Comparison of ENCODE assay signal across 8 cellular contexts in genomic region chr6:18262812-18263560, GRCh38. TPM values are rescaled to one million over a fixed set of nuclear protein-coding genes. Genes with fewer than 3 reads are reported as not detected.
DNase-seq lines count a peak whose midpoint lies in the region; ATAC-seq, FAIRE-seq and TF ChIP-seq lines count a peak whose summit lies in the region.

No MANE protein-coding gene starts in this region.

- H3K36me3 ChIP-seq in testis (ENCODE audit: low read depth, missing control alignments): no peaks in the 10 kb centered on the region

- no peak for TF ChIP-seq POLR2A in testis (IDR thresholded peaks at IDR 0.05)

- FAIRE-seq in RCC 7860 (lab: Jason Lieb, UNC): no peak

- DNase-seq in CD1c-positive myeloid dendritic cell (ENCODE audit: extremely low spot score) (peak; percentile 27), RCC 7860 (ENCODE audit: low spot score) (peak; percentile 30), mesothelial cell of epicardium (ENCODE audit: low spot score in 2 of 2, unreplicated experiment in 2 of 2) (no peak), testis (no peak), SIG-M5 (lab: John Stamatoyannopoulos, UW) (no peak)
- DNase-seq in central memory CD4-positive, alpha-beta T cell: peak; percentile 56

- H3K27ac ChIP-seq in testis: peak overlapping the region in 1 of 2 donors; percentile 99

- ATAC-seq in GM19025 (IDR thresholded peaks at IDR 0.05; ENCODE audit: low read depth, unreplicated experiment) (peak; percentile 47), HG03108 (IDR thresholded peaks at IDR 0.05; ENCODE audit: unreplicated experiment) (peak; percentile 51)

- 8 to 9% methylated on average over 18 of the region's 18 CpGs for WGBS in testis, 2 donors

- TF ChIP-seq CTCF in mesothelial cell of epicardium (IDR thresholded peaks at IDR 0.05; ENCODE audit: unreplicated experiment) (no peak), testis (IDR thresholded peaks at IDR 0.05) (no peak)

- H3K36me3 Mint-ChIP-seq in mesothelial cell of epicardium: peaks cover 6% of the 10 kb centered on the region

- peak overlapping the region; percentile 88 for H3K4me3 Mint-ChIP-seq in mesothelial cell of epicardium

- H3K9me3 Mint-ChIP-seq in mesothelial cell of epicardium: no peaks in the 10 kb centered on the region

- H3K9me3 ChIP-seq in testis: no peaks in the 10 kb centered on the region

- H3K4me1 Mint-ChIP-seq in mesothelial cell of epicardium: peaks cover 51% of the 10 kb centered on the region

- intact Hi-C loops in testis (cut with DNase I; ENCODE audit: low total_unique reads): no loop called here

- H3K27me3 Mint-ChIP-seq in mesothelial cell of epicardium (ENCODE audit: low read depth): no peaks in the 10 kb centered on the region

- H3K4me3 ChIP-seq in testis: peak overlapping the region; percentile 88 to 99

- H3K27ac Mint-ChIP-seq in mesothelial cell of epicardium: peak overlapping the region; percentile 97

- H3K27me3 ChIP-seq in testis: no peaks in the 10 kb centered on the region

- H3K4me1 ChIP-seq in testis: peaks cover 5% of the 10 kb centered on the region

RNA-seq across cellular contexts. Expression of gene DEK, which starts 1.3 kb away (rescaled TPM):
- total RNA-seq in mesothelial cell of epicardium (77.8 to 87.5 TPM (median 79.5 TPM) in 3 replicates), testis (10 to 100 TPM; 53.8 to 65.2 TPM)
- polyA plus RNA-seq in testis (ENCODE audit: insufficient read depth, low read depth, low replicate concordance): 14.0 TPM

Comparison
In these comparisons a context has a peak if more than half of its experiments do, and no peak if none do; other contexts are left out.
1. DNase-seq: peak in CD1c-positive myeloid dendritic cell (single experiment), RCC 7860 (single experiment) and central memory CD4-positive, alpha-beta T cell (single experiment); none in mesothelial cell of epicardium (0 of 2), testis (single experiment) and SIG-M5 (single experiment).